ENCODE assay signal across 8 cellular contexts in genomic region chr3:52245322-52246263, GRCh38. TPM values are rescaled to one million over a fixed set of nuclear protein-coding genes. Genes with fewer than 3 reads are reported as not detected.
DNase-seq lines count a peak whose midpoint lies in the region.

A gene with protein sequence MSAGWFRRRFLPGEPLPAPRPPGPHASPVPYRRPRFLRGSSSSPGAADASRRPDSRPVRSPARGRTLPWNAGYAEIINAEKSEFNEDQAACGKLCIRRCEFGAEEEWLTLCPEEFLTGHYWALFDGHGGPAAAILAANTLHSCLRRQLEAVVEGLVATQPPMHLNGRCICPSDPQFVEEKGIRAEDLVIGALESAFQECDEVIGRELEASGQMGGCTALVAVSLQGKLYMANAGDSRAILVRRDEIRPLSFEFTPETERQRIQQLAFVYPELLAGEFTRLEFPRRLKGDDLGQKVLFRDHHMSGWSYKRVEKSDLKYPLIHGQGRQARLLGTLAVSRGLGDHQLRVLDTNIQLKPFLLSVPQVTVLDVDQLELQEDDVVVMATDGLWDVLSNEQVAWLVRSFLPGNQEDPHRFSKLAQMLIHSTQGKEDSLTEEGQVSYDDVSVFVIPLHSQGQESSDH (plus strand): TSS chr3:52245759. CDS start chr3:52245825, 66 bp downstream.

- no peaks in the 10 kb centered on the region for H3K27me3 Mint-ChIP-seq in stimulated activated naive CD8-positive, alpha-beta T cell treated with anti-CD3 and anti-CD28 coated beads, Interleukin-15, Interleukin-2, amounts not matched to agents 100 ng/mL and 50 ng/mL, for 24 hours

- peak within 1 kb of the TSS; percentile 89 for H3K4me3 Mint-ChIP-seq in stimulated activated naive CD8-positive, alpha-beta T cell treated with anti-CD3 and anti-CD28 coated beads, Interleukin-15, Interleukin-2, amounts not matched to agents 100 ng/mL and 50 ng/mL, for 24 hours

- H3K9me3 Mint-ChIP-seq in stimulated activated naive CD8-positive, alpha-beta T cell treated with anti-CD3 and anti-CD28 coated beads, Interleukin-15, Interleukin-2, amounts not matched to agents 100 ng/mL and 50 ng/mL, for 24 hours, result no peaks in the 10 kb centered on the region

- H3K9ac ChIP-seq in HUES6 (ENCODE audit: low read length), result peak within 1 kb of the TSS; percentile 42

- H3K4me1 Mint-ChIP-seq in stimulated activated naive CD8-positive, alpha-beta T cell treated with anti-CD3 and anti-CD28 coated beads, Interleukin-15, Interleukin-2, amounts not matched to agents 100 ng/mL and 50 ng/mL, for 24 hours (ENCODE audit: low read depth), result peaks cover 82% of the 10 kb centered on the region

- H3K27me3 ChIP-seq in HUES6 (ENCODE audit: control insufficient read depth, insufficient read depth, low read length), result peaks cover 32% of the 10 kb centered on the region

- peaks cover 5% of the 10 kb centered on the region; the same call in 1 of the 2 replicates for H3K9me3 ChIP-seq in HUES6 (ENCODE audit: control insufficient read depth, insufficient read depth, low read depth, low read length)

- peaks cover 16% of the 10 kb centered on the region for H3K4me1 ChIP-seq in HUES6 (ENCODE audit: control insufficient read depth, insufficient read depth, low read length)

- H3K27ac ChIP-seq in HUES6 (ENCODE audit: low read depth, low read length), result no peak within 1 kb of the TSS

- peaks cover 36% of the 10 kb centered on the region for H3K36me3 Mint-ChIP-seq in stimulated activated naive CD8-positive, alpha-beta T cell treated with anti-CD3 and anti-CD28 coated beads, Interleukin-15, Interleukin-2, amounts not matched to agents 100 ng/mL and 50 ng/mL, for 24 hours (ENCODE audit: low read depth)

- H3K27ac Mint-ChIP-seq in stimulated activated naive CD8-positive, alpha-beta T cell treated with anti-CD3 and anti-CD28 coated beads, Interleukin-15, Interleukin-2, amounts not matched to agents 100 ng/mL and 50 ng/mL, for 24 hours, result peak within 1 kb of the TSS; percentile 94

- DNase-seq in activated CD4-positive, alpha-beta T cell treated with anti-CD3 and anti-CD28 coated beads, Interleukin-2, amount 50 U/mL, for 48 hours, result peak; percentile 57 to 69
- peak; percentile 35 for DNase-seq in effector CD8-positive, alpha-beta T cell (lab: John Stamatoyannopoulos, UW)
- peak; percentile 57 to 59 for DNase-seq in lung microvascular endothelial cell (ENCODE audit: low read depth in 2 of 2)
- no peak for DNase-seq in SHP77 treated with DMSO at 0.1 percent for 48 hours (lab: John Stamatoyannopoulos, UW)
- no peak for DNase-seq in NCI-H446 treated with DMSO at 0.1 percent for 48 hours (lab: John Stamatoyannopoulos, UW)

- H3K4me3 ChIP-seq in GM08714 (ENCODE audit: low read length), result peak within 1 kb of the TSS; percentile 54; the same call in 1 of the 2 replicates
- peak within 1 kb of the TSS; percentile 59 for H3K4me3 ChIP-seq in HUES6 (ENCODE audit: low read depth, low read length)

- peaks cover 15% of the 10 kb centered on the region for H3K36me3 ChIP-seq in HUES6 (ENCODE audit: control insufficient read depth, insufficient read depth, low read length)

RNA-seq across cellular contexts. Expression of the gene that starts here (rescaled TPM):
- total RNA-seq in lung microvascular endothelial cell, result 10.9 and 14.3 TPM in 2 replicates

Comparison
In these comparisons a context has a peak if more than half of its experiments do, and no peak if none do; other contexts are left out.
1. DNase-seq: peak in activated CD4-positive, alpha-beta T cell treated with anti-CD3 and anti-CD28 coated beads, Interleukin-2, amount 50 U/mL, for 48 hours (2 of 2), effector CD8-positive, alpha-beta T cell (single experiment) and lung microvascular endothelial cell (2 of 2); none in SHP77 treated with DMSO at 0.1 percent for 48 hours (single experiment) and NCI-H446 treated with DMSO at 0.1 percent for 48 hours (single experiment).